ENCODE assay signal across 8 cellular contexts in genomic region chr1:52404116-52404974, GRCh38. TPM values are rescaled to one million over a fixed set of nuclear protein-coding genes. Genes with fewer than 3 reads are reported as not detected.
A peak's percentile ranks its signal among the peaks of the same experiment; 100 is the strongest.
DNase-seq lines count a peak whose midpoint lies in the region; ATAC-seq and TF ChIP-seq lines count a peak whose summit lies in the region.

TSS of gene ORC1 (minus strand) at chr1:52404423. CDS start at chr1:52402223, 2,200 bp downstream.
TSS of gene PRPF38A (plus strand) at chr1:52404602. CDS start at chr1:52404750, 148 bp downstream.

- TF ChIP-seq CTCF in right atrium auricular region (IDR thresholded peaks at IDR 0.05), result peak in 1 of 2 donors; percentile 61
- TF ChIP-seq CTCF in vagina (IDR thresholded peaks at IDR 0.05), result no peak

- H3K4me3 ChIP-seq in right atrium auricular region (peak within 1 kb of the TSS; percentile 73 to 83), vagina (peak within 1 kb of the TSS; percentile 87 to 93)

- intact Hi-C loops in vagina (cut with DNase I), result loop anchor here (10.0 kb wide), 1 partner anchor 260 kb away; the partner anchor contains the start of gene ZFYVE9

- H3K4me1 ChIP-seq in right atrium auricular region (peaks cover 0 to 24% of the 10 kb centered on the region in 2 donors), vagina (peaks cover 22% of the 10 kb centered on the region)

- ATAC-seq in GM18499 (IDR thresholded peaks at IDR 0.05; ENCODE audit: insufficient read depth, unreplicated experiment) (peak; percentile 66), HG02943 (IDR thresholded peaks at IDR 0.05; ENCODE audit: low read depth, unreplicated experiment) (peak; percentile 92)

- TF ChIP-seq POLR2A in vagina (IDR thresholded peaks at IDR 0.05), result peak in 1 of 2 donors; percentile 27

- H3K9me3 ChIP-seq in right atrium auricular region, result no peaks in the 10 kb centered on the region
- H3K9me3 ChIP-seq in vagina, result no peaks in the 10 kb centered on the region

- H3K27ac ChIP-seq in angular gyrus (ENCODE audit: low read depth, low read length) (peak within 1 kb of the TSS; percentile 49), right atrium auricular region (peak within 1 kb of the TSS; percentile 86 to 87), vagina (peak within 1 kb of the TSS; percentile 89)

- DNase-seq in NCI-H187 (lab: John Stamatoyannopoulos, UW), result peak; percentile 95 to 97
- DNase-seq in T-helper 2 cell, result peak; percentile 92 to 99 (median 95)
- peak; percentile 99 for DNase-seq in right atrium auricular region (ENCODE audit: low spot score)
- peak; percentile 90 for DNase-seq in pulmonary artery endothelial cell (ENCODE audit: low read depth, low spot score)
- DNase-seq in vagina (ENCODE audit: extremely low spot score in 2 of 2), result peak in 1 of 2 donors; percentile 97

- H3K36me3 ChIP-seq in right atrium auricular region, result peaks cover 29% of the 10 kb centered on the region
- H3K36me3 ChIP-seq in vagina, result peaks cover 0 to 24% of the 10 kb centered on the region in 2 donors

- H3K27me3 ChIP-seq in right atrium auricular region (no peaks in the 10 kb centered on the region), vagina (no peaks in the 10 kb centered on the region)

RNA-seq across cellular contexts. Expression of gene ORC1, which starts in this region (rescaled TPM):
- total RNA-seq in right atrium auricular region (under 1 TPM in 1 of 2 donors, not detected in 1; 0.28 TPM), pulmonary artery endothelial cell (8.6 and 12.8 TPM in 2 replicates), vagina (1.7 TPM)

RNA-seq across cellular contexts. Expression of gene PRPF38A, which starts in this region (rescaled TPM):
- total RNA-seq in right atrium auricular region (1 to 10 TPM; 5.9 to 7.2 TPM), pulmonary artery endothelial cell (12.7 and 18.2 TPM in 2 replicates), vagina (17.7 TPM)
